Comparison of ENCODE assay signal across 22 cellular contexts in genomic region chr5:38725419-38725865, GRCh38.
A peak's percentile ranks its signal among the peaks of the same experiment; 100 is the strongest.
DNase-seq lines count a peak whose midpoint lies in the region; ATAC-seq and TF ChIP-seq lines count a peak whose summit lies in the region.
"Had no signal": no experiment of that assay in that cellular context is flagged by ENCODE, and none has a peak within 500 bp of the region (broad histone marks: within the 10 kb centered on the region; RNA-seq: fewer than 3 reads in every experiment).

No MANE protein-coding gene starts in this region.

- peak overlapping the region; percentile 8 for H2BK120ac ChIP-seq in mesenchymal stem cell (ENCODE audit: low read depth, low read length)

- no peaks in the 10 kb centered on the region for H3K36me3 ChIP-seq in heart left ventricle
- H3K36me3 ChIP-seq in ectodermal cell (ENCODE audit: control insufficient read depth, insufficient read depth, low read length), result no peaks in the 10 kb centered on the region
- H3K36me3 ChIP-seq in mesenchymal stem cell (ENCODE audit: control insufficient read depth in 1 of 2, insufficient read depth in 2 of 2, low read depth in 1 of 2, low read length in 2 of 2), result no peaks in the 10 kb centered on the region
- H3K36me3 ChIP-seq in ovary, result no peaks in the 10 kb centered on the region
- H3K36me3 ChIP-seq: esophagus squamous epithelium, heart right ventricle, upper lobe of right lung had no signal

- H3K27me3 ChIP-seq in heart left ventricle (no peaks in the 10 kb centered on the region), ectodermal cell (ENCODE audit: control insufficient read depth, insufficient read depth, low read length, poor library complexity, severe bottlenecking) (no peaks in the 10 kb centered on the region), mesenchymal stem cell (ENCODE audit: control insufficient read depth in 1 of 2, insufficient read depth in 1 of 2, low read length in 2 of 2) (peaks cover 0 to 9% of the 10 kb centered on the region in 2 experiments), ovary (no peaks in the 10 kb centered on the region)
- H3K27me3 ChIP-seq: esophagus squamous epithelium, heart right ventricle, upper lobe of right lung had no signal

- H2BK12ac ChIP-seq in mesenchymal stem cell (ENCODE audit: low read length in 2 of 2), result peak overlapping the region in 1 of 2 experiments; percentile 71

- no peak overlapping the region for H3K9ac ChIP-seq in mesenchymal stem cell (ENCODE audit: low read length)
- H3K9ac ChIP-seq: GM23248 had no signal

- intact Hi-C loops in left cardiac atrium (cut with DNase I), result no loop called here
- intact Hi-C loops in heart left ventricle (cut with DNase I), result no loop called here
- intact Hi-C loops in ovary (cut with DNase I), result no loop called here

- H3K14ac ChIP-seq in mesenchymal stem cell (ENCODE audit: low read length in 2 of 2), result peak overlapping the region in 1 of 2 experiments; percentile 79

- no peak for TF ChIP-seq EP300 in ovary (IDR thresholded peaks at IDR 0.05)

- no peak overlapping the region for H3K4ac ChIP-seq in mesenchymal stem cell (ENCODE audit: low read depth in 1 of 2, low read length in 2 of 2)

- no peak overlapping the region for H2BK5ac ChIP-seq in mesenchymal stem cell (ENCODE audit: low read depth, low read length, poor library complexity, severe bottlenecking)

- H4K91ac ChIP-seq in mesenchymal stem cell (ENCODE audit: low read length), result no peak overlapping the region

- H3K4me2 ChIP-seq in mesenchymal stem cell (ENCODE audit: low read length, poor library complexity, severe bottlenecking), result no peak overlapping the region
- H3K4me2 ChIP-seq: A549 had no signal

- ATAC-seq in left cardiac atrium (peak; percentile 12), heart left ventricle (no peak), GM21737 (IDR thresholded peaks at IDR 0.05; ENCODE audit: unreplicated experiment) (no peak)
- ATAC-seq: A549; activated CD8-positive, alpha-beta memory T cell treated with anti-CD3 and anti-CD28 coated beads, Interleukin-2, amount 10 ng/mL, durations not matched to agents 7 days and 5 days; left colon; stimulated activated effector memory CD8-positive, alpha-beta T cell treated with anti-CD3 and anti-CD28 coated beads, Interleukin-12 subunit alpha, Interleukin-12 subunit beta, amount 100 ng/mL, for 72 hours had no signal

- H3K4me3 ChIP-seq in heart left ventricle, result no peak overlapping the region
- no peak overlapping the region for H3K4me3 ChIP-seq in ectodermal cell (ENCODE audit: insufficient read depth, low read depth, low read length)
- H3K4me3 ChIP-seq in mesenchymal stem cell (ENCODE audit: insufficient read depth in 1 of 2, low read depth in 1 of 2, low read length in 2 of 2), result no peak overlapping the region
- no peak overlapping the region for H3K4me3 ChIP-seq in ovary
- H3K4me3 ChIP-seq: A549, esophagus squamous epithelium, GM23248, heart right ventricle, upper lobe of right lung had no signal

- TF ChIP-seq POLR2A in heart left ventricle (IDR thresholded peaks at IDR 0.05) (no peak), ovary (IDR thresholded peaks at IDR 0.05) (no peak)

- 64 to 72% (median 65%) methylated on average over 9 of the region's 9 CpGs for WGBS in heart left ventricle, 4 donors
- 37 to 39% methylated on average over 9 of the region's 9 CpGs for WGBS in ectodermal cell, 2 experiments
- WGBS in mesenchymal stem cell, result 97% methylated on average over 9 of the region's 9 CpGs
- WGBS in ovary, 3 donors, result 72 to 88% (median 84%) methylated on average over 9 of the region's 9 CpGs

- H2AFZ ChIP-seq in mesenchymal stem cell (ENCODE audit: low read depth, low read length), result no peak overlapping the region
- H2AFZ ChIP-seq: GM23248 had no signal

- H3K23ac ChIP-seq in mesenchymal stem cell (ENCODE audit: low read length in 2 of 2), result no peak overlapping the region

- H2BK15ac ChIP-seq in mesenchymal stem cell (ENCODE audit: low read depth, poor library complexity, severe bottlenecking), result no peak overlapping the region

- no peak for TF ChIP-seq CTCF in heart left ventricle (IDR thresholded peaks at IDR 0.05)
- no peak for TF ChIP-seq CTCF in ovary (IDR thresholded peaks at IDR 0.05)

- H3K79me1 ChIP-seq in mesenchymal stem cell (replicated peaks; ENCODE audit: low read length, poor library complexity, severe bottlenecking), result no peaks in the 10 kb centered on the region

- no peak overlapping the region for H4K8ac ChIP-seq in mesenchymal stem cell (ENCODE audit: low read length)

- H3K27ac ChIP-seq in heart left ventricle (no peak overlapping the region), ectodermal cell (ENCODE audit: insufficient read depth, low read depth, low read length, poor library complexity, severe bottlenecking) (peak overlapping the region; percentile 44), mesenchymal stem cell (ENCODE audit: low read length, poor library complexity, severe bottlenecking) (no peak overlapping the region), temporal lobe (ENCODE audit: low read depth, low read length) (peak overlapping the region; percentile 51), ovary (no peak overlapping the region)
- H3K27ac ChIP-seq: esophagus squamous epithelium, GM23248, heart right ventricle, upper lobe of right lung had no signal

- H3K9me3 ChIP-seq in heart left ventricle, result no peaks in the 10 kb centered on the region
- H3K9me3 ChIP-seq in ectodermal cell (ENCODE audit: control insufficient read depth, low read length), result no peaks in the 10 kb centered on the region
- no peaks in the 10 kb centered on the region for H3K9me3 ChIP-seq in mesenchymal stem cell (ENCODE audit: control insufficient read depth, low read length)
- no peaks in the 10 kb centered on the region for H3K9me3 ChIP-seq in ovary
- H3K9me3 ChIP-seq: A549, esophagus squamous epithelium, heart right ventricle, upper lobe of right lung had no signal

- DNase-seq in left cardiac atrium, result no peak
- no peak for DNase-seq in heart left ventricle
- DNase-seq in mesenchymal stem cell, result no peak
- DNase-seq in cerebellar nuclear complex (lab: John Stamatoyannopoulos, UW), result no peak
- no peak for DNase-seq in ovary
- DNase-seq: activated CD8-positive, alpha-beta memory T cell treated with anti-CD3 and anti-CD28 coated beads, Interleukin-2, amount 10 ng/mL, durations not matched to agents 7 days and 5 days; activated effector memory CD4-positive, alpha-beta T cell treated with anti-CD3 and anti-CD28 coated beads, Interleukin-2, amount 50 U/mL, for 16 hours; amniotic stem cell; CD4-positive, alpha-beta memory T cell; dermis blood vessel endothelial cell; EL; esophagus squamous epithelium; GM23248; heart right ventricle; left colon; NCI-H2081; upper lobe of right lung had no signal

- no peak overlapping the region for H3K18ac ChIP-seq in mesenchymal stem cell (ENCODE audit: low read depth in 1 of 2, low read length in 2 of 2)

- peaks cover 0 to 8% (median 0%) of the 10 kb centered on the region in 12 donors for H3K4me1 ChIP-seq in heart left ventricle
- peaks cover 32% of the 10 kb centered on the region for H3K4me1 ChIP-seq in ectodermal cell (ENCODE audit: control insufficient read depth, insufficient read depth, low read length)
- H3K4me1 ChIP-seq in mesenchymal stem cell (ENCODE audit: control insufficient read depth, insufficient read depth, low read depth, low read length), result peaks cover 3% of the 10 kb centered on the region
- H3K4me1 ChIP-seq in ovary (ENCODE audit: insufficient read depth), result peaks cover 4% of the 10 kb centered on the region
- H3K4me1 ChIP-seq: esophagus squamous epithelium, heart right ventricle, upper lobe of right lung had no signal

- no peak overlapping the region for H2AK5ac ChIP-seq in mesenchymal stem cell (ENCODE audit: low read length, severe bottlenecking)

Comparison
In these comparisons a context has a peak if more than half of its experiments do, and no peak if none do; other contexts are left out.
1. ATAC-seq: peak in left cardiac atrium (2 of 2); none in heart left ventricle (0 of 4) and GM21737 (single experiment).
2. H3K27ac ChIP-seq: peak in ectodermal cell (single experiment) and temporal lobe (single experiment); none in heart left ventricle (0 of 12), mesenchymal stem cell (single experiment) and ovary (0 of 2).